ENCODE assay signal across 15 cellular contexts in the genomic region with DNA sequence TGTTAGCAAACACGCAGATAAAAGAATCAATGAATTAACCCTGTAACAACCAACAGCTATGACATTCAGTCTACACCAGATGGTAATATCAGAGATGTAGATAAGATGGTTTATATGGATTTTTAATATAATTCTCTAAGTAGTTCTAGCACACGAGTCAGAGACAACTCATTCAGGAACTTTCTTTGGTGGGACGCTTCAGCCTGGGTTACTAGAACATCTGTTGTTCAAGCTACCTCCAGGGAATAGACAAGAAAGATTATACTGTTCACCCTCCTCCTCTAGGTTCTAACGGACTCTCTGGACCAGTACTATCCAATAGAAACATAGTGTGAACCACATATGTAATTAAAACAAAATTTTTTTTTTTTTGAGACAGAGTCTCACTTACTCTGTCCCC.
DNase-seq lines count a peak whose midpoint lies in the region; ATAC-seq and TF ChIP-seq lines count a peak whose summit lies in the region.
"Had no signal": no experiment of that assay in that cellular context is flagged by ENCODE, and none has a peak within 500 bp of the region (broad histone marks: within the 10 kb centered on the region; RNA-seq: fewer than 3 reads in every experiment).

No MANE protein-coding gene starts in this region.

- peaks cover 91% of the 10 kb centered on the region for H3K4me1 Mint-ChIP-seq in activated T-cell treated with anti-CD3 and anti-CD28 coated beads, Interleukin-2, amount 50 U/mL, for 24 hours (ENCODE audit: low read depth)
- H3K4me1 Mint-ChIP-seq in effector memory CD8-positive, alpha-beta T cell (ENCODE audit: low read depth in 2 of 2) = peaks cover 69 to 88% of the 10 kb centered on the region in 2 donors
- peaks cover 93% of the 10 kb centered on the region for H3K4me1 Mint-ChIP-seq in stimulated activated effector memory CD8-positive, alpha-beta T cell treated with anti-CD3 and anti-CD28 coated beads, Interleukin-12 subunit alpha, Interleukin-12 subunit beta, amount 100 ng/mL, for 72 hours

- intact Hi-C loops in left ventricle myocardium superior (cut with micrococcal nuclease) = no loop called here

- no peaks in the 10 kb centered on the region for H3K27me3 ChIP-seq in SU-DHL-6 (ENCODE audit: low read length)
- H3K27me3 ChIP-seq: pancreas had no signal

- no peaks in the 10 kb centered on the region for H3K9me3 ChIP-seq in SU-DHL-6 (ENCODE audit: insufficient read depth, low read length)
- H3K9me3 ChIP-seq: pancreas had no signal

- H3K4me3 Mint-ChIP-seq in activated T-cell treated with anti-CD3 and anti-CD28 coated beads, Interleukin-2, amount 50 U/mL, for 24 hours = peak overlapping the region; percentile 79
- H3K4me3 Mint-ChIP-seq in effector memory CD8-positive, alpha-beta T cell = peak overlapping the region; percentile 71 to 77
- H3K4me3 Mint-ChIP-seq in stimulated activated effector memory CD8-positive, alpha-beta T cell treated with anti-CD3 and anti-CD28 coated beads, Interleukin-12 subunit alpha, Interleukin-12 subunit beta, amount 100 ng/mL, for 72 hours = peak overlapping the region; percentile 82

- H3K27ac Mint-ChIP-seq in activated T-cell treated with anti-CD3 and anti-CD28 coated beads, Interleukin-2, amount 50 U/mL, for 24 hours = peak overlapping the region; percentile 100
- peak overlapping the region; percentile 99 for H3K27ac Mint-ChIP-seq in effector memory CD8-positive, alpha-beta T cell
- peak overlapping the region; percentile 95 for H3K27ac Mint-ChIP-seq in stimulated activated effector memory CD8-positive, alpha-beta T cell treated with anti-CD3 and anti-CD28 coated beads, Interleukin-12 subunit alpha, Interleukin-12 subunit beta, amount 100 ng/mL, for 72 hours

- H4K20me1 ChIP-seq in SU-DHL-6 (ENCODE audit: low read depth, low read length) = no peaks in the 10 kb centered on the region

- no peak for ATAC-seq in effector memory CD8-positive, alpha-beta T cell (replicated peaks)
- ATAC-seq in stimulated activated effector memory CD8-positive, alpha-beta T cell treated with anti-CD3 and anti-CD28 coated beads, Interleukin-12 subunit alpha, Interleukin-12 subunit beta, amount 100 ng/mL, for 72 hours = no peak
- ATAC-seq in left ventricle myocardium superior = no peak
- no peak for ATAC-seq in HG02840 (IDR thresholded peaks at IDR 0.05; ENCODE audit: low FRiP score, unreplicated experiment)
- ATAC-seq: Panc1 had no signal

- H3K36me3 Mint-ChIP-seq in activated T-cell treated with anti-CD3 and anti-CD28 coated beads, Interleukin-2, amount 50 U/mL, for 24 hours (ENCODE audit: low read depth) = peaks cover 25% of the 10 kb centered on the region
- H3K36me3 Mint-ChIP-seq in effector memory CD8-positive, alpha-beta T cell (ENCODE audit: insufficient read depth) = peaks cover 30% of the 10 kb centered on the region
- peaks cover 69% of the 10 kb centered on the region for H3K36me3 Mint-ChIP-seq in stimulated activated effector memory CD8-positive, alpha-beta T cell treated with anti-CD3 and anti-CD28 coated beads, Interleukin-12 subunit alpha, Interleukin-12 subunit beta, amount 100 ng/mL, for 72 hours

- no peak overlapping the region for H2AFZ ChIP-seq in SU-DHL-6 (ENCODE audit: low read depth, low read length, severe bottlenecking)

- peaks cover 12% of the 10 kb centered on the region; the same call in 1 of the 2 replicates for H3F3A ChIP-seq in SU-DHL-6 (ENCODE audit: insufficient read depth)

- H3K4me2 ChIP-seq in SU-DHL-6 (ENCODE audit: low read depth, low read length, poor library complexity, severe bottlenecking) = no peak overlapping the region

- peaks cover 88% of the 10 kb centered on the region for H3K79me2 ChIP-seq in SU-DHL-6 (ENCODE audit: insufficient read depth, low read length)

- H3K9me2 ChIP-seq in SU-DHL-6 (replicated peaks; ENCODE audit: insufficient read depth, low read length) = no peaks in the 10 kb centered on the region

- H3K9ac ChIP-seq in SU-DHL-6 (ENCODE audit: low read length) = no peak overlapping the region

- no peaks in the 10 kb centered on the region for H3K36me3 ChIP-seq in SU-DHL-6 (ENCODE audit: low read length)
- H3K36me3 ChIP-seq: pancreas had no signal

- TF ChIP-seq CTCF in SU-DHL-6 (IDR thresholded peaks at IDR 0.05; ENCODE audit: insufficient read depth, low read length, poor library complexity, severe bottlenecking) = no peak

- H3K27me3 Mint-ChIP-seq in activated T-cell treated with anti-CD3 and anti-CD28 coated beads, Interleukin-2, amount 50 U/mL, for 24 hours = no peaks in the 10 kb centered on the region
- H3K27me3 Mint-ChIP-seq in effector memory CD8-positive, alpha-beta T cell = no peaks in the 10 kb centered on the region

- no peaks in the 10 kb centered on the region for H3K9me3 Mint-ChIP-seq in activated T-cell treated with anti-CD3 and anti-CD28 coated beads, Interleukin-2, amount 50 U/mL, for 24 hours
- H3K9me3 Mint-ChIP-seq in effector memory CD8-positive, alpha-beta T cell = no peaks in the 10 kb centered on the region
- H3K9me3 Mint-ChIP-seq in stimulated activated effector memory CD8-positive, alpha-beta T cell treated with anti-CD3 and anti-CD28 coated beads, Interleukin-12 subunit alpha, Interleukin-12 subunit beta, amount 100 ng/mL, for 72 hours = no peaks in the 10 kb centered on the region

- H3K4me3 ChIP-seq in SU-DHL-6 (ENCODE audit: insufficient read depth, low read length, poor library complexity, severe bottlenecking) = no peak overlapping the region
- H3K4me3 ChIP-seq: lung, pancreas had no signal

- 0 out of 2 replicates have a peak overlapping the region, but pooled peaks have one; percentile 6 for H3K27ac ChIP-seq in SU-DHL-6 (ENCODE audit: low read depth, low read length)
- H3K27ac ChIP-seq: pancreas had no signal

- DNase-seq in activated T-cell treated with anti-CD3 and anti-CD28 coated beads, Interleukin-2, amount 50 U/mL, for 24 hours = no peak
- DNase-seq in activated T-cell treated with anti-CD3 and anti-CD28 coated beads, Interleukin-2, amount 50 U/mL, for 1 hour = no peak
- DNase-seq in effector memory CD8-positive, alpha-beta T cell = no peak
- no peak for DNase-seq in stimulated activated effector memory CD8-positive, alpha-beta T cell treated with anti-CD3 and anti-CD28 coated beads, Interleukin-12 subunit alpha, Interleukin-12 subunit beta, amount 100 ng/mL, for 72 hours (ENCODE audit: low spot score in 2 of 2)
- DNase-seq in NCI-H510A (lab: John Stamatoyannopoulos, UW) = no peak
- DNase-seq in left ventricle myocardium superior = no peak
- DNase-seq: effector CD8-positive, alpha-beta T cell; Kasumi-1; NCI-H1105 treated with DMSO at 0.1 percent for 48 hours; pancreas; stimulated activated CD4-positive, alpha-beta T cell treated with anti-CD3 and anti-CD28 coated beads, Interleukin-2, amount 100 ng/mL, for 24 hours had no signal
